Comparison of ENCODE assay signal across 1 cellular context in the genomic region with DNA sequence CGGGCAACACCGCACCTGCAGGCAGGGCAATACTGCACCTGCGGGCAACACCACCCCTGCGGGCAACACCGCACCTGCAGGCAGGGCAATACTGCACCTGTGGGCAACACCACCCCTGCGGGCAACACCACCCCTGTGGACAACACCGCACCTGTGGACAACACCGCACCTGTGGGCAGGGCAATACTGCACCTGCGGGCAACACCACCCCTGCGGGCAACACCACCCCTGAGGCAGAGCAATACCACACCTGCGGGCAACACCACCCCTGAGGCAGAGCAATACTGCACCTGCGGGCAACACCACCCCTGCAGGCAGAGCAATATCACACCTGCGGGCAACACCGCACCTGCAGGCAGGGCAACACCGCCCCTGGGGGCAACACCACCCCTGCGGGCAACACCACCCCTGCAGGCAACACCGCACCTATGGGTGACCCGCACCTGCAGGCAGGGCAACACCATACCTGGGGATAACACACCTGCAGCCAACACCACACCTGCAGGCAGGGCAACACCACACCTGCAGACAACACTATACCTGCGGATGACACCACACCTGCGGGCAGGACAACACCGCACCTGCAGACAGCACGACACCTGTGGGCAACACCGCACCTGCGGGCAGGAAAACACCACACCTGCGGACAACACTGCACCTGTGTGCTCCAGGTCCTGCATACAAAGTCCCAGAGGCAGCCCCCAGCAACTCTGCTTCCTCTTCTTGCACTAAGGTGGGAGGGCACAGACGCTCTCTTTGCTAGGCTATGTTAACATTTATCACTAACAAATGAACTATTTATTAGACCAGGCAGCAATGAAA.
TF ChIP-seq lines count a peak whose summit lies in the region.

No MANE protein-coding gene starts in this region.

TF ChIP-seq in HepG2, 621 proteins besides CTCF, POLR2A, EP300 and RAD21:
- TF ChIP-seq ZNF292 (CRISPR knock-in tag; IDR thresholded peaks at IDR 0.05; ENCODE audit: borderline replicate concordance, low read depth) (no peak), TBX3 (IDR thresholded peaks at IDR 0.05; ENCODE audit: borderline replicate concordance) (no peak), TAF15 (IDR thresholded peaks at IDR 0.05; ENCODE audit: low read depth, low read length, poor library complexity, severe bottlenecking) (no peak), MAF1 (CRISPR knock-in tag; IDR thresholded peaks at IDR 0.05; ENCODE audit: borderline replicate concordance) (no peak), TEAD2 (CRISPR knock-in tag; IDR thresholded peaks at IDR 0.05) (no peak), HNRNPL (IDR thresholded peaks at IDR 0.05; ENCODE audit: low read depth, low read length) (peak; percentile 76; the same call in 1 of the 2 replicates), ZFP37 (CRISPR knock-in tag; IDR thresholded peaks at IDR 0.05; ENCODE audit: borderline replicate concordance) (no peak), STAG1 (CRISPR knock-in tag; IDR thresholded peaks at IDR 0.05) (no peak), AGO2 (optimal IDR thresholded peaks at IDR 0.05; ENCODE audit: low read depth, low read length) (peak; percentile 60), NFIB (CRISPR knock-in tag; IDR thresholded peaks at IDR 0.05; ENCODE audit: borderline replicate concordance) (no peak)
- TF ChIP-seq, protein P1, sequence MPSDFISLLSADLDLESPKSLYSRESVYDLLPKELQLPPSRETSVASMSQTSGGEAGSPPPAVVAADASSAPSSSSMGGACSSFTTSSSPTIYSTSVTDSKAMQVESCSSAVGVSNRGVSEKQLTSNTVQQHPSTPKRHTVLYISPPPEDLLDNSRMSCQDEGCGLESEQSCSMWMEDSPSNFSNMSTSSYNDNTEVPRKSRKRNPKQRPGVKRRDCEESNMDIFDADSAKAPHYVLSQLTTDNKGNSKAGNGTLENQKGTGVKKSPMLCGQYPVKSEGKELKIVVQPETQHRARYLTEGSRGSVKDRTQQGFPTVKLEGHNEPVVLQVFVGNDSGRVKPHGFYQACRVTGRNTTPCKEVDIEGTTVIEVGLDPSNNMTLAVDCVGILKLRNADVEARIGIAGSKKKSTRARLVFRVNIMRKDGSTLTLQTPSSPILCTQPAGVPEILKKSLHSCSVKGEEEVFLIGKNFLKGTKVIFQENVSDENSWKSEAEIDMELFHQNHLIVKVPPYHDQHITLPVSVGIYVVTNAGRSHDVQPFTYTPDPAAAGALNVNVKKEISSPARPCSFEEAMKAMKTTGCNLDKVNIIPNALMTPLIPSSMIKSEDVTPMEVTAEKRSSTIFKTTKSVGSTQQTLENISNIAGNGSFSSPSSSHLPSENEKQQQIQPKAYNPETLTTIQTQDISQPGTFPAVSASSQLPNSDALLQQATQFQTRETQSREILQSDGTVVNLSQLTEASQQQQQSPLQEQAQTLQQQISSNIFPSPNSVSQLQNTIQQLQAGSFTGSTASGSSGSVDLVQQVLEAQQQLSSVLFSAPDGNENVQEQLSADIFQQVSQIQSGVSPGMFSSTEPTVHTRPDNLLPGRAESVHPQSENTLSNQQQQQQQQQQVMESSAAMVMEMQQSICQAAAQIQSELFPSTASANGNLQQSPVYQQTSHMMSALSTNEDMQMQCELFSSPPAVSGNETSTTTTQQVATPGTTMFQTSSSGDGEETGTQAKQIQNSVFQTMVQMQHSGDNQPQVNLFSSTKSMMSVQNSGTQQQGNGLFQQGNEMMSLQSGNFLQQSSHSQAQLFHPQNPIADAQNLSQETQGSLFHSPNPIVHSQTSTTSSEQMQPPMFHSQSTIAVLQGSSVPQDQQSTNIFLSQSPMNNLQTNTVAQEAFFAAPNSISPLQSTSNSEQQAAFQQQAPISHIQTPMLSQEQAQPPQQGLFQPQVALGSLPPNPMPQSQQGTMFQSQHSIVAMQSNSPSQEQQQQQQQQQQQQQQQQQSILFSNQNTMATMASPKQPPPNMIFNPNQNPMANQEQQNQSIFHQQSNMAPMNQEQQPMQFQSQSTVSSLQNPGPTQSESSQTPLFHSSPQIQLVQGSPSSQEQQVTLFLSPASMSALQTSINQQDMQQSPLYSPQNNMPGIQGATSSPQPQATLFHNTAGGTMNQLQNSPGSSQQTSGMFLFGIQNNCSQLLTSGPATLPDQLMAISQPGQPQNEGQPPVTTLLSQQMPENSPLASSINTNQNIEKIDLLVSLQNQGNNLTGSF (CRISPR knock-in tag; IDR thresholded peaks at IDR 0.05) = no peak
- TF ChIP-seq, protein P2, sequence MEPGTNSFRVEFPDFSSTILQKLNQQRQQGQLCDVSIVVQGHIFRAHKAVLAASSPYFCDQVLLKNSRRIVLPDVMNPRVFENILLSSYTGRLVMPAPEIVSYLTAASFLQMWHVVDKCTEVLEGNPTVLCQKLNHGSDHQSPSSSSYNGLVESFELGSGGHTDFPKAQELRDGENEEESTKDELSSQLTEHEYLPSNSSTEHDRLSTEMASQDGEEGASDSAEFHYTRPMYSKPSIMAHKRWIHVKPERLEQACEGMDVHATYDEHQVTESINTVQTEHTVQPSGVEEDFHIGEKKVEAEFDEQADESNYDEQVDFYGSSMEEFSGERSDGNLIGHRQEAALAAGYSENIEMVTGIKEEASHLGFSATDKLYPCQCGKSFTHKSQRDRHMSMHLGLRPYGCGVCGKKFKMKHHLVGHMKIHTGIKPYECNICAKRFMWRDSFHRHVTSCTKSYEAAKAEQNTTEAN (CRISPR knock-in tag; conservative IDR thresholded peaks at IDR 0.05) = no peak
